ENCODE assay signal across 13 cellular contexts in genomic region chr11:12162652-12163051, GRCh38. TPM values are rescaled to one million over a fixed set of nuclear protein-coding genes. Genes with fewer than 3 reads are reported as not detected.
A peak's percentile ranks its signal among the peaks of the same experiment; 100 is the strongest.
DNase-seq lines count a peak whose midpoint lies in the region; ATAC-seq, FAIRE-seq and TF ChIP-seq lines count a peak whose summit lies in the region.
"Had no signal": no experiment of that assay in that cellular context is flagged by ENCODE, and none has a peak within 500 bp of the region (broad histone marks: within the 10 kb centered on the region; RNA-seq: fewer than 3 reads in every experiment).

No MANE protein-coding gene starts in this region.

- no peaks in the 10 kb centered on the region for H3K27me3 Mint-ChIP-seq in stimulated activated naive CD8-positive, alpha-beta T cell treated with anti-CD3 and anti-CD28 coated beads, Interleukin-15, Interleukin-2, amounts not matched to agents 100 ng/mL and 50 ng/mL, for 24 hours
- H3K27me3 Mint-ChIP-seq in stimulated activated naive CD8-positive, alpha-beta T cell treated with anti-CD3 and anti-CD28 coated beads, Interleukin-15, amount 100 ng/mL, for 72 hours: no peaks in the 10 kb centered on the region

- TF ChIP-seq POLR2A in K562 (conservative IDR thresholded peaks at IDR 0.05): no peak

- H3K79me2 ChIP-seq in K562 (ENCODE audit: control insufficient read depth, insufficient read depth, low read length): no peaks in the 10 kb centered on the region

- no peak for DNase-seq in stimulated activated naive CD8-positive, alpha-beta T cell treated with anti-CD3 and anti-CD28 coated beads, Interleukin-15, amount 100 ng/mL, for 72 hours
- DNase-seq in K562 (ENCODE audit: extremely low read depth in 1 of 4, low spot score in 3 of 4) (no peak), aorta (no peak), urothelium cell line (ENCODE audit: low spot score) (no peak), HTR-8/SVneo (ENCODE audit: insufficient read length, low spot score) (no peak)
- no peak for DNase-seq in effector CD8-positive, alpha-beta T cell (lab: John Stamatoyannopoulos, UW)
- DNase-seq: amygdala, hippocampal formation, NCI-H1417 treated with DMSO at 0.1 percent for 48 hours, NCI-H526 treated with DMSO at 0.1 percent for 48 hours, SIG-M5 had no signal

- no peak for ATAC-seq in stimulated activated naive CD8-positive, alpha-beta T cell treated with anti-CD3 and anti-CD28 coated beads, Interleukin-15, amount 100 ng/mL, for 72 hours
- ATAC-seq in K562 (no peak), aorta (ENCODE audit: low FRiP score) (no peak)

- H3K27ac ChIP-seq in K562 (ENCODE audit: extremely low read depth, low read depth, low read length) (no peak overlapping the region), mucosa of rectum (ENCODE audit: low read depth in 2 of 2, low read length in 2 of 2) (peak overlapping the region; percentile 92 to 93), aorta (ENCODE audit: low read depth in 1 of 2, low read length in 2 of 2) (peak overlapping the region; percentile 83 to 99)

- H3K4me3 Mint-ChIP-seq in stimulated activated naive CD8-positive, alpha-beta T cell treated with anti-CD3 and anti-CD28 coated beads, Interleukin-15, Interleukin-2, amounts not matched to agents 100 ng/mL and 50 ng/mL, for 24 hours: no peak overlapping the region
- no peak overlapping the region for H3K4me3 Mint-ChIP-seq in stimulated activated naive CD8-positive, alpha-beta T cell treated with anti-CD3 and anti-CD28 coated beads, Interleukin-15, amount 100 ng/mL, for 72 hours

- H3K9me3 Mint-ChIP-seq in stimulated activated naive CD8-positive, alpha-beta T cell treated with anti-CD3 and anti-CD28 coated beads, Interleukin-15, Interleukin-2, amounts not matched to agents 100 ng/mL and 50 ng/mL, for 24 hours: no peaks in the 10 kb centered on the region
- H3K9me3 Mint-ChIP-seq in stimulated activated naive CD8-positive, alpha-beta T cell treated with anti-CD3 and anti-CD28 coated beads, Interleukin-15, amount 100 ng/mL, for 72 hours: no peaks in the 10 kb centered on the region

- CTCF ChIA-PET in K562 (lab: Yijun Ruan, JAX; ENCODE audit: low intra/inter-chr PET ratio): no interaction called here

- peak overlapping the region; percentile 64 for H3K27ac Mint-ChIP-seq in stimulated activated naive CD8-positive, alpha-beta T cell treated with anti-CD3 and anti-CD28 coated beads, Interleukin-15, Interleukin-2, amounts not matched to agents 100 ng/mL and 50 ng/mL, for 24 hours
- no peak overlapping the region for H3K27ac Mint-ChIP-seq in stimulated activated naive CD8-positive, alpha-beta T cell treated with anti-CD3 and anti-CD28 coated beads, Interleukin-15, amount 100 ng/mL, for 72 hours

- H3K27me3 ChIP-seq in K562 (ENCODE audit: control insufficient read depth in 2 of 2, insufficient read depth in 2 of 2, low read length in 2 of 2): no peaks in the 10 kb centered on the region
- H3K27me3 ChIP-seq in mucosa of rectum (ENCODE audit: control insufficient read depth in 2 of 2, insufficient read depth in 2 of 2, low read length in 2 of 2): no peaks in the 10 kb centered on the region
- no peaks in the 10 kb centered on the region for H3K27me3 ChIP-seq in aorta (ENCODE audit: control insufficient read depth in 1 of 2, insufficient read depth in 2 of 2, low read length in 1 of 2)

- BruUV-seq in K562 (replicated peaks; lab: Mats Ljungman, UMichigan): no TSS peak

- H3K4me1 ChIP-seq in K562 (replicated peaks in 1 of 2; ENCODE audit: control insufficient read depth in 2 of 2, insufficient read depth in 2 of 2, low read length in 2 of 2) (peaks cover 35 to 53% of the 10 kb centered on the region in 2 experiments), mucosa of rectum (ENCODE audit: control insufficient read depth in 2 of 2, insufficient read depth in 2 of 2, low read length in 2 of 2) (peaks cover 64 to 88% of the 10 kb centered on the region in 2 donors), aorta (ENCODE audit: control insufficient read depth in 1 of 2, insufficient read depth in 2 of 2, low read length in 2 of 2) (peaks cover 5 to 29% of the 10 kb centered on the region in 2 donors)

- no peaks in the 10 kb centered on the region for H3K9me1 ChIP-seq in K562 (ENCODE audit: control insufficient read depth, insufficient read depth, low read length)

- no peak overlapping the region for H3K4me3 ChIP-seq in K562
- H3K4me3 ChIP-seq in mucosa of rectum (ENCODE audit: low read length in 2 of 2): no peak overlapping the region
- H3K4me3 ChIP-seq in aorta (ENCODE audit: low read length in 2 of 2): no peak overlapping the region

- intact Hi-C loops in K562 (cut with micrococcal nuclease) (no loop called here), aorta (cut with DNase I) (loop anchor here (2.0 to 5.0 kb wide), 5 partner anchors 40 to 120 kb away; partner anchors contain the start of gene MICAL2 (in 1 of the 2))

- H3K9ac ChIP-seq in K562 (ENCODE audit: insufficient read depth in 1 of 2, low read depth in 2 of 2, low read length in 2 of 2) (no peak overlapping the region), mucosa of rectum (ENCODE audit: low read depth in 1 of 2, low read length in 2 of 2) (peak overlapping the region in 1 of 2 donors; percentile 55)

- in situ Hi-C loops in K562 (cut with MboI): no loop called here

- FAIRE-seq in K562 (lab: Jason Lieb, UNC) (no peak), urothelium cell line (lab: Jason Lieb, UNC) (no peak), HTR-8/SVneo (lab: Jason Lieb, UNC) (no peak)

- no peaks in the 10 kb centered on the region for H3K9me3 ChIP-seq in K562 (replicated peaks; ENCODE audit: control insufficient read depth, insufficient read depth, low read depth, low read length)
- H3K9me3 ChIP-seq in mucosa of rectum (ENCODE audit: control insufficient read depth in 2 of 2, low read length in 2 of 2): no peaks in the 10 kb centered on the region
- no peaks in the 10 kb centered on the region for H3K9me3 ChIP-seq in aorta (ENCODE audit: control insufficient read depth, low read length)

- peaks cover 63% of the 10 kb centered on the region for H3K4me1 Mint-ChIP-seq in stimulated activated naive CD8-positive, alpha-beta T cell treated with anti-CD3 and anti-CD28 coated beads, Interleukin-15, Interleukin-2, amounts not matched to agents 100 ng/mL and 50 ng/mL, for 24 hours (ENCODE audit: low read depth)
- peaks cover 82% of the 10 kb centered on the region for H3K4me1 Mint-ChIP-seq in stimulated activated naive CD8-positive, alpha-beta T cell treated with anti-CD3 and anti-CD28 coated beads, Interleukin-15, amount 100 ng/mL, for 72 hours

- H2AFZ ChIP-seq in K562 (ENCODE audit: low read depth, low read length): no peak overlapping the region

- no peak for TF ChIP-seq RAD21 in K562 (CRISPR knock-in tag; conservative IDR thresholded peaks at IDR 0.05 in 1 of 2, IDR thresholded peaks at IDR 0.05 in 1 of 2)

- H3K36me3 Mint-ChIP-seq in stimulated activated naive CD8-positive, alpha-beta T cell treated with anti-CD3 and anti-CD28 coated beads, Interleukin-15, Interleukin-2, amounts not matched to agents 100 ng/mL and 50 ng/mL, for 24 hours (ENCODE audit: low read depth): peaks cover 27% of the 10 kb centered on the region

- H3K4me2 ChIP-seq in K562 (ENCODE audit: insufficient read depth, low read length): no peak overlapping the region

- WGBS in K562 (ENCODE audit: insufficient coverage, low coverage, missing lambda C conversion rate): 83% methylated on average over 1 of the region's 1 CpG
- 71 to 83% methylated on average over 1 of the region's 1 CpG for WGBS in aorta, 2 donors

- no peak for TF ChIP-seq EP300 in K562 (IDR thresholded peaks at IDR 0.05; ENCODE audit: low read length)

- no peak for TF ChIP-seq CTCF in K562 (IDR thresholded peaks at IDR 0.05 in 2 of 3, conservative IDR thresholded peaks at IDR 0.05 in 1 of 3; ENCODE audit: insufficient read depth in 2 of 3, low read depth in 1 of 3, low read length in 3 of 3)

- no peaks in the 10 kb centered on the region for H4K20me1 ChIP-seq in K562 (replicated peaks; ENCODE audit: control insufficient read depth, insufficient read depth, low read length)

- POLR2A ChIA-PET in K562 (lab: Yijun Ruan, JAX): interaction anchor here (2.4 kb wide), 1 partner anchor 10 kb away, joined by 7 read pairs; no protein-coding TSS in a partner anchor

- H3K36me3 ChIP-seq in K562 (ENCODE audit: control insufficient read depth, insufficient read depth, low read length) (peaks cover 33% of the 10 kb centered on the region; the same call in 2 of the 3 replicates), mucosa of rectum (ENCODE audit: control insufficient read depth in 2 of 2, insufficient read depth in 2 of 2, low read length in 2 of 2) (peaks cover 13 to 17% of the 10 kb centered on the region in 2 donors), aorta (ENCODE audit: control insufficient read depth in 1 of 2, insufficient read depth in 2 of 2, low read length in 1 of 2) (peaks cover 0 to 11% of the 10 kb centered on the region in 2 donors)

TF ChIP-seq in K562, 482 proteins besides CTCF, POLR2A, EP300 and RAD21:
- TF ChIP-seq ESRRA (IDR thresholded peaks at IDR 0.05; ENCODE audit: borderline replicate concordance, low read depth) (peak; percentile 74), NR3C1 (CRISPR knock-in tag; IDR thresholded peaks at IDR 0.05) (no peak)

RNA-seq across cellular contexts. Expression of gene MICAL2, which starts 52.3 kb away (rescaled TPM):
- 173 and 222 TPM in 2 replicates for total RNA-seq in K562 (2011; cell fraction: chromatin; rRNA removed; ENCODE audit: low replicate concordance)
- 77.0 and 99.7 TPM in 2 replicates for total RNA-seq in K562 (2011; cell fraction: nucleolus; rRNA removed)
- total RNA-seq in K562 (2011; cell fraction: nucleoplasm; rRNA removed): 107 and 133 TPM in 2 replicates
- total RNA-seq in K562 (2014; rRNA removed) (33.6 and 42.7 TPM in 2 replicates), K562 (2014; rRNA removed; fragmentation: Illumina TruSeq; extraction: Trizol) (35.0 and 36.8 TPM in 2 replicates), K562 (2015; rRNA removed; fragmentation: Illumina TruSeq; extraction: Trizol) (22.9 and 23.7 TPM in 2 replicates), K562 (2021) (63.5 and 64.2 TPM in 2 replicates), aorta (100 to 1,000 TPM; 315 to 605 TPM)
- polyA plus RNA-seq in K562 (2011; rRNA removed) (38.1 and 47.3 TPM in 2 replicates), K562 (2014; fragmentation: Illumina TruSeq; extraction: Trizol) (40.3 and 43.0 TPM in 2 replicates), K562 (2014; fragmentation: Nextera tagmentation; extraction: Ambion mirVana) (1 to 10 TPM; 4.7 to 5.9 TPM), K562 (2014; rRNA removed) (23.3 and 24.0 TPM in 2 replicates), aorta (100 to 1,000 TPM in 1 of 2 donors, 10 to 100 TPM in 1; 87.7 to 245 TPM)
- 28.3 and 36.5 TPM in 2 replicates for polyA plus RNA-seq in K562 (2011; cell fraction: cytosol; rRNA removed)
- polyA plus RNA-seq in K562 (2011; cell fraction: nucleus; rRNA removed): 46.0 and 76.1 TPM in 2 replicates
- polyA plus RNA-seq in K562 (2012): 31.7 and 42.8 TPM in 2 replicates
- polyA minus RNA-seq in K562 (2011; rRNA and poly(A)+ RNA removed): 82.4 and 92.6 TPM in 2 replicates
- polyA minus RNA-seq in K562 (2011; cell fraction: cytosol; rRNA and poly(A)+ RNA removed): 47.4 and 54.4 TPM in 2 replicates
- 66.9 and 104 TPM in 2 replicates for polyA minus RNA-seq in K562 (2011; cell fraction: nucleus; rRNA and poly(A)+ RNA removed)
